ENCODE assay signal across 1 cellular context in the genomic region with DNA sequence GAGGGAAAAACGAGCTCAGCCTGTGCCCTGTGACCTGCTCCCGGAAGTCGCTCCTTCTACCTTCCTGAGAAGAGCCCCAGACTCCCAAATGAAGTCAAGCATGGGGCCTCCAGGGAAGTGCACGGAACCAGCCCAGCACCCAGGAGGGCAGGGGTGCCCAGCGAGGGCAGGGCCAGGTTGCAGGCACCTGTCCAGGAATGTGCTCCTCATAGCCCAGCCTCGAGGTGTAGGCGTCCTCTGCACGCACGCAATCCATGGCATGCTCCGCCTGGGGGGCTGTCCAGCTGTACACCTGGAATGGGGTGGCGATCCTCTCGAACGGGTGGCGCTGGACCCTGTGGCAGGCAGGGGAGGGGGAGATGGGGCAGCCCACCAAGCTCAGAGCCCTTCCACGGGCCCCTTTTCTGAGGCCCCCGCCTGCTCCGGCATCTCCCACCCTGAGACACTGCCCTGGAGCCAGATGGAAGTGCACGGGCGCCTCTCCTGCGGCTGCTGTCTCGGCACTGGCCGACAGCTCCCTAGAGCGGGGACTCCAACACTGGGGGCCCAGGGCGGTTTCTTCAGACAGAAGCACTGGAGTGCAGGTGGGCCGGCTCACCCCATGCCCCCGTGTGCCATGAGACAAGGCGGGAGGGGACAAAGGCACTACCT.
TF ChIP-seq lines count a peak whose summit lies in the region.

No MANE protein-coding gene starts in this region.

TF ChIP-seq in GM23338, 12 proteins besides CTCF, POLR2A, EP300 and RAD21 (continued from another document):
- TF ChIP-seq, protein P1, sequence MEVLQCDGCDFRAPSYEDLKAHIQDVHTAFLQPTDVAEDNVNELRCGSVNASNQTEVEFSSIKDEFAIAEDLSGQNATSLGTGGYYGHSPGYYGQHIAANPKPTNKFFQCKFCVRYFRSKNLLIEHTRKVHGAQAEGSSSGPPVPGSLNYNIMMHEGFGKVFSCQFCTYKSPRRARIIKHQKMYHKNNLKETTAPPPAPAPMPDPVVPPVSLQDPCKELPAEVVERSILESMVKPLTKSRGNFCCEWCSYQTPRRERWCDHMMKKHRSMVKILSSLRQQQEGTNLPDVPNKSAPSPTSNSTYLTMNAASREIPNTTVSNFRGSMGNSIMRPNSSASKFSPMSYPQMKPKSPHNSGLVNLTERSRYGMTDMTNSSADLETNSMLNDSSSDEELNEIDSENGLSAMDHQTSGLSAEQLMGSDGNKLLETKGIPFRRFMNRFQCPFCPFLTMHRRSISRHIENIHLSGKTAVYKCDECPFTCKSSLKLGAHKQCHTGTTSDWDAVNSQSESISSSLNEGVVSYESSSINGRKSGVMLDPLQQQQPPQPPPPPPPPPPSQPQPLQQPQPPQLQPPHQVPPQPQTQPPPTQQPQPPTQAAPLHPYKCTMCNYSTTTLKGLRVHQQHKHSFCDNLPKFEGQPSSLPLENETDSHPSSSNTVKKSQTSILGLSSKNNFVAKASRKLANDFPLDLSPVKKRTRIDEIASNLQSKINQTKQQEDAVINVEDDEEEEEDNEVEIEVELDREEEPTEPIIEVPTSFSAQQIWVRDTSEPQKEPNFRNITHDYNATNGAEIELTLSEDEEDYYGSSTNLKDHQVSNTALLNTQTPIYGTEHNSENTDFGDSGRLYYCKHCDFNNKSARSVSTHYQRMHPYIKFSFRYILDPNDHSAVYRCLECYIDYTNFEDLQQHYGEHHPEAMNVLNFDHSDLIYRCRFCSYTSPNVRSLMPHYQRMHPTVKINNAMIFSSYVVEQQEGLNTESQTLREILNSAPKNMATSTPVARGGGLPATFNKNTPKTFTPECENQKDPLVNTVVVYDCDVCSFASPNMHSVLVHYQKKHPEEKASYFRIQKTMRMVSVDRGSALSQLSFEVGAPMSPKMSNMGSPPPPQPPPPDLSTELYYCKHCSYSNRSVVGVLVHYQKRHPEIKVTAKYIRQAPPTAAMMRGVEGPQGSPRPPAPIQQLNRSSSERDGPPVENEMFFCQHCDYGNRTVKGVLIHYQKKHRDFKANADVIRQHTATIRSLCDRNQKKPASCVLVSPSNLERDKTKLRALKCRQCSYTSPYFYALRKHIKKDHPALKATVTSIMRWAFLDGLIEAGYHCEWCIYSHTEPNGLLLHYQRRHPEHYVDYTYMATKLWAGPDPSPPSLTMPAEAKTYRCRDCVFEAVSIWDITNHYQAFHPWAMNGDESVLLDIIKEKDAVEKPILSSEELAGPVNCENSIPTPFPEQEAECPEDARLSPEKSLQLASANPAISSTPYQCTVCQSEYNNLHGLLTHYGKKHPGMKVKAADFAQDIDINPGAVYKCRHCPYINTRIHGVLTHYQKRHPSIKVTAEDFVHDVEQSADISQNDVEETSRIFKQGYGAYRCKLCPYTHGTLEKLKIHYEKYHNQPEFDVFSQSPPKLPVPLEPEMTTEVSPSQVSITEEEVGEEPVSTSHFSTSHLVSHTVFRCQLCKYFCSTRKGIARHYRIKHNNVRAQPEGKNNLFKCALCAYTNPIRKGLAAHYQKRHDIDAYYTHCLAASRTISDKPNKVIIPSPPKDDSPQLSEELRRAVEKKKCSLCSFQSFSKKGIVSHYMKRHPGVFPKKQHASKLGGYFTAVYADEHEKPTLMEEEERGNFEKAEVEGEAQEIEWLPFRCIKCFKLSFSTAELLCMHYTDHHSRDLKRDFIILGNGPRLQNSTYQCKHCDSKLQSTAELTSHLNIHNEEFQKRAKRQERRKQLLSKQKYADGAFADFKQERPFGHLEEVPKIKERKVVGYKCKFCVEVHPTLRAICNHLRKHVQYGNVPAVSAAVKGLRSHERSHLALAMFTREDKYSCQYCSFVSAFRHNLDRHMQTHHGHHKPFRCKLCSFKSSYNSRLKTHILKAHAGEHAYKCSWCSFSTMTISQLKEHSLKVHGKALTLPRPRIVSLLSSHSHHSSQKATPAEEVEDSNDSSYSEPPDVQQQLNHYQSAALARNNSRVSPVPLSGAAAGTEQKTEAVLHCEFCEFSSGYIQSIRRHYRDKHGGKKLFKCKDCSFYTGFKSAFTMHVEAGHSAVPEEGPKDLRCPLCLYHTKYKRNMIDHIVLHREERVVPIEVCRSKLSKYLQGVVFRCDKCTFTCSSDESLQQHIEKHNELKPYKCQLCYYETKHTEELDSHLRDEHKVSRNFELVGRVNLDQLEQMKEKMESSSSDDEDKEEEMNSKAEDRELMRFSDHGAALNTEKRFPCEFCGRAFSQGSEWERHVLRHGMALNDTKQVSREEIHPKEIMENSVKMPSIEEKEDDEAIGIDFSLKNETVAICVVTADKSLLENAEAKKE (CRISPR knock-in tag; IDR thresholded peaks at IDR 0.05): no peak
